ENCODE assay signal across 7 cellular contexts in genomic region chr19:13022859-13023636, GRCh38. TPM values are rescaled to one million over a fixed set of nuclear protein-coding genes. Genes with fewer than 3 reads are reported as not detected.
DNase-seq lines count a peak whose midpoint lies in the region; ATAC-seq and TF ChIP-seq lines count a peak whose summit lies in the region.

No MANE protein-coding gene starts in this region.

- H3F3A ChIP-seq in neural cell (ENCODE audit: insufficient read depth, low read length, poor library complexity, severe bottlenecking), result no peaks in the 10 kb centered on the region

- TF ChIP-seq CTCF in WI38 (IDR thresholded peaks at IDR 0.05; ENCODE audit: low read depth, low read length) (no peak), neural cell (IDR thresholded peaks at IDR 0.05; ENCODE audit: poor library complexity, severe bottlenecking) (no peak)

- H3K9me2 ChIP-seq in neural cell (ENCODE audit: insufficient read depth, low read length), result no peaks in the 10 kb centered on the region

- TF ChIP-seq RAD21 in neural cell (conservative IDR thresholded peaks at IDR 0.05), result no peak

- no peak overlapping the region for H2AFZ ChIP-seq in neural cell (ENCODE audit: low read depth, low read length)

- H3K9me3 ChIP-seq in neural cell (ENCODE audit: low read length), result no peaks in the 10 kb centered on the region

- TF ChIP-seq EP300 in neural cell (conservative IDR thresholded peaks at IDR 0.05; ENCODE audit: poor library complexity, severe bottlenecking), result no peak

- no peaks in the 10 kb centered on the region for H3K79me2 ChIP-seq in neural cell (replicated peaks; ENCODE audit: insufficient read depth, low read length)

- ATAC-seq in HG02938 (IDR thresholded peaks at IDR 0.05; ENCODE audit: unreplicated experiment) (no peak), GM21619 (IDR thresholded peaks at IDR 0.05; ENCODE audit: unreplicated experiment) (no peak)

- peaks cover 100% of the 10 kb centered on the region for H3K27me3 ChIP-seq in neural cell (ENCODE audit: insufficient read depth, low read depth, low read length)

- H3K9ac ChIP-seq in neural cell (ENCODE audit: low read length), result no peak overlapping the region

- H4K20me1 ChIP-seq in neural cell (ENCODE audit: insufficient read depth), result no peaks in the 10 kb centered on the region

- H3K36me3 ChIP-seq in neural cell (ENCODE audit: insufficient read depth, low read length), result no peaks in the 10 kb centered on the region

- DNase-seq in GM03348 (ENCODE audit: low spot score), result peak; percentile 92
- DNase-seq in MV-4-11 (lab: John Stamatoyannopoulos, UW), result peak; percentile 34
- peak; percentile 95 for DNase-seq in fibroblast of peridontal ligament (ENCODE audit: extremely low read depth)

- H3K27ac ChIP-seq in neural cell (ENCODE audit: low read length), result no peak overlapping the region

- H3K4me2 ChIP-seq in neural cell (ENCODE audit: low read length), result no peak overlapping the region

- H3K4me3 ChIP-seq in WI38 (ENCODE audit: low read depth, low read length), result peak overlapping the region; percentile 64
- H3K4me3 ChIP-seq in neural cell (ENCODE audit: low read length), result no peak overlapping the region

TF ChIP-seq in neural cell, 6 proteins besides CTCF, POLR2A, EP300 and RAD21:
- TF ChIP-seq POLR2AphosphoS5 (IDR thresholded peaks at IDR 0.05) (peak; percentile 7), MXI1 (conservative IDR thresholded peaks at IDR 0.05; ENCODE audit: poor library complexity, severe bottlenecking) (no peak)

RNA-seq across cellular contexts. Expression of gene NFIX, which starts 27.8 kb away (rescaled TPM):
- polyA plus RNA-seq in neural cell, result not detected in 2 replicates
- polyA minus RNA-seq in neural cell, result not detected in 2 replicates

RNA-seq across cellular contexts. Expression of gene DAND5, which starts 53.7 kb away (rescaled TPM):
- polyA plus RNA-seq in neural cell, result not detected in 2 replicates
- not detected in 2 replicates for polyA minus RNA-seq in neural cell

Comparison
In these comparisons a context has a peak if more than half of its experiments do, and no peak if none do; other contexts are left out.
1. DNase-seq: peak in every context shown above with its lines; median percentile 95 in fibroblast of peridontal ligament; 92 in GM03348; 34 in MV-4-11.